1 cellular context compared by ENCODE assay signal in the genomic region with DNA sequence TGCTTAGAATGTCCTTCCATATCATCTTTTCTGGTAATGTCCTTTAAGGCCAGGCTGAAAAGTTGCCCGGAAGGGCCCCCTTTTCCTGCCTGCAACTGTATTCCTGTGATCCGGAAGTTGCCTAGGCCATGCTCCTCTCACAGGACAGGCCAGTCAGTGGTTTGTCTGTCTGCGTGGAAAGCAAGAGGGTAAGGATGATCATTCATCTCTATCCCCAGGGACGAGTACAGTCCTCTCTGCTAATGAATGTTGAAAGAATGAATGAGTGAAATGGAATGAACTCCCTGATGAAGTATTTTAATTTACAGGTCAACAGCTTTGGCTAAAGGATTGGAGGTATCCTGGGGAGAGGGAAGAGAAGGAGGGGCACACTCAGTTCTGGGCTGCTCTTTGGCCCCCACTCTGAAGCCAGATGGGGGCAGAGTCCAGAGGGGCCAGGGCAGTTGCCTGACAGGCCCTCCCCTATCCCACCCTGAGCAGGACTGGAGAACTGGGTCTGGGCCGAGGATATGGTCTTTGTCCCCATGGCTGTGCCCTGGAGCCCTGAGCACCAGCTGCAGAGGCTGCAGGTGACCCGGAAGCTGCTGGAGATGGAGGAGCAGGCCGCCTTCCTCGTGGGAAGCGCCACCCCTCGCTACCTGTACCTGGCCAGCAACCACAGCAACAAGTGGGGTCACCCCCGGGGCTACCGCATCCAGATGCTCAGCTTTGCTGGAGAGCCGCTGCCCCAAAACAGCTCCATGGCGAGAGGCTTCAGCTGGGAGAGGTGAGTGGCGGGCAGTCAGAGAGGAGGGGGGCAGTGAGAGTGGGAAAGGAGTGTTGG.
TF ChIP-seq lines count a peak whose summit lies in the region.

No MANE protein-coding gene starts in this region.

TF ChIP-seq in HepG2, 621 proteins besides CTCF, POLR2A, EP300 and RAD21 (continued from another document and continues in another):
- TF ChIP-seq NR3C1 (CRISPR knock-in tag; IDR thresholded peaks at IDR 0.05) (no peak), ZNF460 (CRISPR knock-in tag; IDR thresholded peaks at IDR 0.05; ENCODE audit: borderline replicate concordance) (no peak; the same call in 1 of the 2 replicates), ESRRA (CRISPR knock-in tag; IDR thresholded peaks at IDR 0.05; ENCODE audit: low read depth) (peak; percentile 91), ZNF619 (CRISPR knock-in tag; IDR thresholded peaks at IDR 0.05) (peak; percentile 67; the same call in 1 of the 2 replicates), ZNF563 (CRISPR knock-in tag; IDR thresholded peaks at IDR 0.05) (peak; percentile 69; the same call in 1 of the 2 replicates), ZNF350 (CRISPR knock-in tag; IDR thresholded peaks at IDR 0.05; ENCODE audit: borderline replicate concordance, low read depth) (peak; percentile 66), RBM39 (IDR thresholded peaks at IDR 0.05; ENCODE audit: low read depth, low read length, poor library complexity, severe bottlenecking) (no peak), GLI4 (CRISPR knock-in tag; IDR thresholded peaks at IDR 0.05; ENCODE audit: borderline replicate concordance) (no peak), DNMT3B (CRISPR knock-in tag; conservative IDR thresholded peaks at IDR 0.05) (no peak), ETV5 (CRISPR knock-in tag; IDR thresholded peaks at IDR 0.05; ENCODE audit: borderline replicate concordance) (peak; percentile 84), SIN3A (IDR thresholded peaks at IDR 0.05; ENCODE audit: borderline replicate concordance, low read depth, low read length) (peak; percentile 8; the same call in 1 of the 2 replicates), PHF20 (CRISPR knock-in tag; IDR thresholded peaks at IDR 0.05) (peak; percentile 65; the same call in 1 of the 2 replicates), SNAPC5 (CRISPR knock-in tag; IDR thresholded peaks at IDR 0.05; ENCODE audit: borderline replicate concordance) (no peak), ZNF614 (CRISPR knock-in tag; IDR thresholded peaks at IDR 0.05; ENCODE audit: borderline replicate concordance) (no peak), ATF1 (CRISPR knock-in tag; IDR thresholded peaks at IDR 0.05) (0 out of 2 replicates have a peak, but pooled peaks have one; percentile 32), RARA (CRISPR knock-in tag; IDR thresholded peaks at IDR 0.05) (no peak), KLF9 (CRISPR knock-in tag; IDR thresholded peaks at IDR 0.05; ENCODE audit: low read depth) (no peak), NONO (IDR thresholded peaks at IDR 0.05) (no peak), NONO (CRISPR knock-in tag; conservative IDR thresholded peaks at IDR 0.05) (peak; percentile 56), MEF2D (CRISPR knock-in tag; IDR thresholded peaks at IDR 0.05) (0 out of 2 replicates have a peak, but pooled peaks have one; percentile 15), ZBTB43 (CRISPR knock-in tag; conservative IDR thresholded peaks at IDR 0.05) (0 out of 2 replicates have a peak, but pooled peaks have one; percentile 21), TAF1 (CRISPR knock-in tag; IDR thresholded peaks at IDR 0.05) (no peak), HNRNPLL (IDR thresholded peaks at IDR 0.05; ENCODE audit: low read depth, low read length, poor library complexity, severe bottlenecking) (peak; percentile 54), GLMP (CRISPR knock-in tag; IDR thresholded peaks at IDR 0.05; ENCODE audit: borderline replicate concordance) (no peak), ZBTB3 (CRISPR knock-in tag; IDR thresholded peaks at IDR 0.05; ENCODE audit: borderline replicate concordance, low read depth) (no peak), ZNF510 (CRISPR knock-in tag; IDR thresholded peaks at IDR 0.05; ENCODE audit: low read depth) (peak; percentile 88), MAFG (CRISPR knock-in tag; IDR thresholded peaks at IDR 0.05) (no peak), ELF1 (CRISPR knock-in tag; IDR thresholded peaks at IDR 0.05) (peak; percentile 70), ZNF329 (CRISPR knock-in tag; IDR thresholded peaks at IDR 0.05; ENCODE audit: low read depth) (peak; percentile 53; the same call in 1 of the 2 replicates), KDM3A (CRISPR knock-in tag; IDR thresholded peaks at IDR 0.05; ENCODE audit: low read depth) (no peak), ZFP41 (CRISPR knock-in tag; IDR thresholded peaks at IDR 0.05; ENCODE audit: borderline replicate concordance) (no peak), KMT2B (CRISPR knock-in tag; IDR thresholded peaks at IDR 0.05) (no peak), XRCC5 (optimal IDR thresholded peaks at IDR 0.05; ENCODE audit: low read length) (no peak), NR2F6 (IDR thresholded peaks at IDR 0.05) (peak; percentile 70; the same call in 1 of the 2 replicates), NR2F6 (CRISPR knock-in tag; IDR thresholded peaks at IDR 0.05) (peak; percentile 75), CBX1 (IDR thresholded peaks at IDR 0.05; ENCODE audit: low read depth) (peak; percentile 75), JUND (CRISPR knock-in tag; IDR thresholded peaks at IDR 0.05) (no peak), MXD4 (CRISPR knock-in tag; IDR thresholded peaks at IDR 0.05) (no peak; the same call in 1 of the 2 replicates), PBX3 (CRISPR knock-in tag; IDR thresholded peaks at IDR 0.05; ENCODE audit: borderline replicate concordance) (no peak), MED8 (CRISPR knock-in tag; IDR thresholded peaks at IDR 0.05; ENCODE audit: insufficient replicate concordance) (peak; percentile 39), HNF4A (CRISPR knock-in tag; IDR thresholded peaks at IDR 0.05) (peak; percentile 97), ZNF282 (IDR thresholded peaks at IDR 0.05; ENCODE audit: partially characterized antibody) (no peak), KMT2A (CRISPR knock-in tag; IDR thresholded peaks at IDR 0.05) (no peak), POGZ (CRISPR knock-in tag; IDR thresholded peaks at IDR 0.05) (peak; percentile 85), ZNF10 (CRISPR knock-in tag; IDR thresholded peaks at IDR 0.05; ENCODE audit: borderline replicate concordance, low read depth) (no peak)
- TF ChIP-seq, protein P1, sequence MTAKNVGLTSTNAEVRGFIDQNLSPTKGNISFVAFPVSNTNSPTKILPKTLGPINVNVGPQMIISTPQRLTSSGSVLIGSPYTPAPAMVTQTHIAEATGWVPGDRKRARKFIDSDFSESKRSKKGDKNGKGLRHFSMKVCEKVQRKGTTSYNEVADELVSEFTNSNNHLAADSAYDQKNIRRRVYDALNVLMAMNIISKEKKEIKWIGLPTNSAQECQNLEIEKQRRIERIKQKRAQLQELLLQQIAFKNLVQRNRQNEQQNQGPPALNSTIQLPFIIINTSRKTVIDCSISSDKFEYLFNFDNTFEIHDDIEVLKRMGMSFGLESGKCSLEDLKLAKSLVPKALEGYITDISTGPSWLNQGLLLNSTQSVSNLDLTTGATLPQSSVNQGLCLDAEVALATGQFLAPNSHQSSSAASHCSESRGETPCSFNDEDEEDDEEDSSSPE (CRISPR knock-in tag; IDR thresholded peaks at IDR 0.05) = no peak
- TF ChIP-seq, protein P2, sequence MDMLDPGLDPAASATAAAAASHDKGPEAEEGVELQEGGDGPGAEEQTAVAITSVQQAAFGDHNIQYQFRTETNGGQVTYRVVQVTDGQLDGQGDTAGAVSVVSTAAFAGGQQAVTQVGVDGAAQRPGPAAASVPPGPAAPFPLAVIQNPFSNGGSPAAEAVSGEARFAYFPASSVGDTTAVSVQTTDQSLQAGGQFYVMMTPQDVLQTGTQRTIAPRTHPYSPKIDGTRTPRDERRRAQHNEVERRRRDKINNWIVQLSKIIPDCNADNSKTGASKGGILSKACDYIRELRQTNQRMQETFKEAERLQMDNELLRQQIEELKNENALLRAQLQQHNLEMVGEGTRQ (IDR thresholded peaks at IDR 0.05; ENCODE audit: low read depth, low read length) = no peak
- TF ChIP-seq, protein P2 (CRISPR knock-in tag; IDR thresholded peaks at IDR 0.05; ENCODE audit: borderline replicate concordance) = peak; percentile 48; the same call in 1 of the 2 replicates
- TF ChIP-seq, protein P3, sequence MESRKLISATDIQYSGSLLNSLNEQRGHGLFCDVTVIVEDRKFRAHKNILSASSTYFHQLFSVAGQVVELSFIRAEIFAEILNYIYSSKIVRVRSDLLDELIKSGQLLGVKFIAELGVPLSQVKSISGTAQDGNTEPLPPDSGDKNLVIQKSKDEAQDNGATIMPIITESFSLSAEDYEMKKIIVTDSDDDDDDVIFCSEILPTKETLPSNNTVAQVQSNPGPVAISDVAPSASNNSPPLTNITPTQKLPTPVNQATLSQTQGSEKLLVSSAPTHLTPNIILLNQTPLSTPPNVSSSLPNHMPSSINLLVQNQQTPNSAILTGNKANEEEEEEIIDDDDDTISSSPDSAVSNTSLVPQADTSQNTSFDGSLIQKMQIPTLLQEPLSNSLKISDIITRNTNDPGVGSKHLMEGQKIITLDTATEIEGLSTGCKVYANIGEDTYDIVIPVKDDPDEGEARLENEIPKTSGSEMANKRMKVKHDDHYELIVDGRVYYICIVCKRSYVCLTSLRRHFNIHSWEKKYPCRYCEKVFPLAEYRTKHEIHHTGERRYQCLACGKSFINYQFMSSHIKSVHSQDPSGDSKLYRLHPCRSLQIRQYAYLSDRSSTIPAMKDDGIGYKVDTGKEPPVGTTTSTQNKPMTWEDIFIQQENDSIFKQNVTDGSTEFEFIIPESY (CRISPR knock-in tag; IDR thresholded peaks at IDR 0.05) = peak; percentile 85
- TF ChIP-seq, protein P4, sequence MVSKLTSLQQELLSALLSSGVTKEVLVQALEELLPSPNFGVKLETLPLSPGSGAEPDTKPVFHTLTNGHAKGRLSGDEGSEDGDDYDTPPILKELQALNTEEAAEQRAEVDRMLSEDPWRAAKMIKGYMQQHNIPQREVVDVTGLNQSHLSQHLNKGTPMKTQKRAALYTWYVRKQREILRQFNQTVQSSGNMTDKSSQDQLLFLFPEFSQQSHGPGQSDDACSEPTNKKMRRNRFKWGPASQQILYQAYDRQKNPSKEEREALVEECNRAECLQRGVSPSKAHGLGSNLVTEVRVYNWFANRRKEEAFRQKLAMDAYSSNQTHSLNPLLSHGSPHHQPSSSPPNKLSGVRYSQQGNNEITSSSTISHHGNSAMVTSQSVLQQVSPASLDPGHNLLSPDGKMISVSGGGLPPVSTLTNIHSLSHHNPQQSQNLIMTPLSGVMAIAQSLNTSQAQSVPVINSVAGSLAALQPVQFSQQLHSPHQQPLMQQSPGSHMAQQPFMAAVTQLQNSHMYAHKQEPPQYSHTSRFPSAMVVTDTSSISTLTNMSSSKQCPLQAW (CRISPR knock-in tag; IDR thresholded peaks at IDR 0.05) = peak; percentile 63; the same call in 1 of the 2 replicates
- TF ChIP-seq, protein P5, sequence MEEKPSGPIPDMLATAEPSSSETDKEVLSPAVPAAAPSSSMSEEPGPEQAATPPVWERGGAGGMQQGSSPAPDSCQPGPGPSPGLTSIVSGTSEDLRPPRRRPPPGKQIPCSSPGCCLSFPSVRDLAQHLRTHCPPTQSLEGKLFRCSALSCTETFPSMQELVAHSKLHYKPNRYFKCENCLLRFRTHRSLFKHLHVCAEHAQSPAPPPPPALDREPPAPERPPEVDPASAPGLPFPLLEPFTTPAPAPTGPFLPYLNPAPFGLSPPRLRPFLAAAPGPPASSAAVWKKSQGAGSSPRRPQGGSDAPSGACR (CRISPR knock-in tag; IDR thresholded peaks at IDR 0.05) = peak; percentile 62; the same call in 1 of the 2 replicates
- TF ChIP-seq, protein P6, sequence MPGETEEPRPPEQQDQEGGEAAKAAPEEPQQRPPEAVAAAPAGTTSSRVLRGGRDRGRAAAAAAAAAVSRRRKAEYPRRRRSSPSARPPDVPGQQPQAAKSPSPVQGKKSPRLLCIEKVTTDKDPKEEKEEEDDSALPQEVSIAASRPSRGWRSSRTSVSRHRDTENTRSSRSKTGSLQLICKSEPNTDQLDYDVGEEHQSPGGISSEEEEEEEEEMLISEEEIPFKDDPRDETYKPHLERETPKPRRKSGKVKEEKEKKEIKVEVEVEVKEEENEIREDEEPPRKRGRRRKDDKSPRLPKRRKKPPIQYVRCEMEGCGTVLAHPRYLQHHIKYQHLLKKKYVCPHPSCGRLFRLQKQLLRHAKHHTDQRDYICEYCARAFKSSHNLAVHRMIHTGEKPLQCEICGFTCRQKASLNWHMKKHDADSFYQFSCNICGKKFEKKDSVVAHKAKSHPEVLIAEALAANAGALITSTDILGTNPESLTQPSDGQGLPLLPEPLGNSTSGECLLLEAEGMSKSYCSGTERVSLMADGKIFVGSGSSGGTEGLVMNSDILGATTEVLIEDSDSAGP (CRISPR knock-in tag; IDR thresholded peaks at IDR 0.05; ENCODE audit: borderline replicate concordance) = peak; percentile 23; the same call in 1 of the 2 replicates
